Comparison of ENCODE assay signal across 24 cellular contexts in genomic region chr16:85511938-85512551, GRCh38.
DNase-seq lines count a peak whose midpoint lies in the region; ATAC-seq, FAIRE-seq and TF ChIP-seq lines count a peak whose summit lies in the region.
"Had no signal": no experiment of that assay in that cellular context is flagged by ENCODE, and none has a peak within 500 bp of the region (broad histone marks: within the 10 kb centered on the region; RNA-seq: fewer than 3 reads in every experiment).

No MANE protein-coding gene starts in this region.

- peak overlapping the region; percentile 67 for H3K23ac ChIP-seq in neuronal stem cell (ENCODE audit: low read depth, low read length, poor library complexity)

- in situ Hi-C loops in HepG2 (cut with HindIII; ENCODE audit: extremely low pct_ligation_motif_present, low pct_unique_long_range_greater_than_20kb): no loop called here

- peak overlapping the region; percentile 76 for H2AK5ac ChIP-seq in neuronal stem cell (ENCODE audit: low read depth, low read length)

- H2BK5ac ChIP-seq in neuronal stem cell (ENCODE audit: low read length): peak overlapping the region; percentile 77

- peaks cover 2% of the 10 kb centered on the region for H3K79me1 ChIP-seq in neuronal stem cell (ENCODE audit: low read depth, low read length)

- H3K27ac ChIP-seq in HepG2 (ENCODE audit: extremely low read length, insufficient read depth, low read length) (no peak overlapping the region), right lobe of liver (no peak overlapping the region), neuronal stem cell (replicated peaks; ENCODE audit: low read length) (no peak overlapping the region)

- H3K27ac Mint-ChIP-seq in glutamatergic neuron (ENCODE audit: unreplicated experiment): peak overlapping the region; percentile 43
- H3K27ac Mint-ChIP-seq: CD4-positive, alpha-beta T cell had no signal

- no peak for FAIRE-seq in HepG2 (lab: Jason Lieb, UNC)
- FAIRE-seq: GM18507, H54 had no signal

- TF ChIP-seq RAD21 in HepG2 (CRISPR knock-in tag; IDR thresholded peaks at IDR 0.05): no peak

- no peaks in the 10 kb centered on the region for H3K79me2 ChIP-seq in HepG2 (ENCODE audit: insufficient read depth, low read length)

- H3K9me3 Mint-ChIP-seq in glutamatergic neuron (ENCODE audit: unreplicated experiment): peaks cover 11% of the 10 kb centered on the region
- H3K9me3 Mint-ChIP-seq: CD4-positive, alpha-beta T cell had no signal

- BruUV-seq in HepG2 (replicated peaks; lab: Mats Ljungman, UMichigan): no TSS peak

- H4K91ac ChIP-seq in neuronal stem cell (ENCODE audit: low read depth, low read length, poor library complexity): no peak overlapping the region

- no peaks in the 10 kb centered on the region for H4K20me1 ChIP-seq in HepG2 (ENCODE audit: insufficient read depth, low read length)

- peak overlapping the region; percentile 77 for H2BK120ac ChIP-seq in neuronal stem cell (ENCODE audit: low read depth, low read length)

- ATAC-seq in HepG2: no peak
- no peak for ATAC-seq in right lobe of liver
- ATAC-seq: Panc1 had no signal

- no peak overlapping the region for H3K14ac ChIP-seq in neuronal stem cell (ENCODE audit: low read length)

- H3K36me3 Mint-ChIP-seq in glutamatergic neuron (ENCODE audit: unreplicated experiment): no peaks in the 10 kb centered on the region

- H3K4ac ChIP-seq in neuronal stem cell (ENCODE audit: low read length): no peak overlapping the region

- peak overlapping the region; percentile 71 for H2BK15ac ChIP-seq in neuronal stem cell (ENCODE audit: low read length)

- H4K8ac ChIP-seq in neuronal stem cell (ENCODE audit: low read depth, low read length): peak overlapping the region; percentile 23

- intact Hi-C loops in HepG2 (cut with micrococcal nuclease; ENCODE audit: unreplicated experiment) (no loop called here), right lobe of liver (cut with DNase I) (no loop called here)

- no peak overlapping the region for H2BK12ac ChIP-seq in neuronal stem cell (ENCODE audit: low read length)

- H3K36me3 ChIP-seq in HepG2 (replicated peaks in 1 of 2; ENCODE audit: control insufficient read depth in 1 of 2, insufficient read depth in 2 of 2, low read length in 2 of 2): no peaks in the 10 kb centered on the region
- H3K36me3 ChIP-seq in right lobe of liver: no peaks in the 10 kb centered on the region
- H3K36me3 ChIP-seq in neuronal stem cell (replicated peaks in 1 of 2; ENCODE audit: control insufficient read depth in 2 of 2, insufficient read depth in 2 of 2, low read length in 2 of 2): no peaks in the 10 kb centered on the region

- POLR2A ChIA-PET in HepG2 (lab: Yijun Ruan, JAX): interaction anchor here (0.9 to 2.8 kb wide), 5 partner anchors 12 to 23 kb away, joined by 3 to 10 read pairs (median 6); no protein-coding TSS in a partner anchor

- DNase-seq in HepG2 (ENCODE audit: low spot score) (no peak), right lobe of liver (no peak), glutamatergic neuron (no peak), neuronal stem cell (ENCODE audit: low spot score) (no peak)
- DNase-seq in activated CD4-positive, alpha-beta T cell treated with anti-CD3 and anti-CD28 coated beads for 4 hours: no peak
- DNase-seq in activated CD4-positive, alpha-beta T cell treated with anti-CD3 and anti-CD28 coated beads, Interleukin-2, amount 50 U/mL, for 1 hour: no peak
- no peak for DNase-seq in NK-92 treated with Interleukin-12 subunit alpha and Interleukin-12 subunit beta, amount 100 ng/mL, for 24 hours (lab: John Stamatoyannopoulos, UW)
- DNase-seq: CD4-positive, alpha-beta T cell; COR-L47; DMS53; NCI-H1092 treated with DMSO at 0.1 percent for 48 hours; NCI-H1436; NCI-H187; NCI-H2081 treated with DMSO at 0.1 percent for 48 hours; NCI-H2171; NCI-H226; NCI-H526; NCI-H82; SIG-M5; SK-N-SH; SW 1271 had no signal

- peaks cover 52% of the 10 kb centered on the region for H3K4me1 ChIP-seq in HepG2 (ENCODE audit: insufficient read depth, low read length)
- H3K4me1 ChIP-seq in right lobe of liver: peaks cover 0 to 27% (median 8%) of the 10 kb centered on the region in 4 donors
- peaks cover 32 to 50% of the 10 kb centered on the region in 2 donors for H3K4me1 ChIP-seq in neuronal stem cell (ENCODE audit: control insufficient read depth in 2 of 2, insufficient read depth in 1 of 2, low read depth in 1 of 2, low read length in 2 of 2)

- no peak overlapping the region for H3K4me3 Mint-ChIP-seq in glutamatergic neuron (ENCODE audit: unreplicated experiment)
- H3K4me3 Mint-ChIP-seq: CD4-positive, alpha-beta T cell had no signal

- H3K4me3 ChIP-seq in HepG2 (replicated peaks in 1 of 3; ENCODE audit: insufficient read depth in 1 of 3, low read depth in 2 of 3, low read length in 3 of 3) (no peak overlapping the region), right lobe of liver (no peak overlapping the region), neuronal stem cell (ENCODE audit: low read length in 2 of 2) (no peak overlapping the region)

- H3K18ac ChIP-seq in neuronal stem cell (ENCODE audit: low read length): peak overlapping the region; percentile 82

- H3K27me3 Mint-ChIP-seq in glutamatergic neuron (ENCODE audit: unreplicated experiment): peaks cover 15% of the 10 kb centered on the region
- H3K27me3 Mint-ChIP-seq: CD4-positive, alpha-beta T cell had no signal

- TF ChIP-seq EP300 in HepG2 (IDR thresholded peaks at IDR 0.05; ENCODE audit: low read depth in 2 of 2, low read length in 2 of 2) (no peak), HepG2 (CRISPR knock-in tag; IDR thresholded peaks at IDR 0.05; ENCODE audit: borderline replicate concordance) (no peak)

- CTCF ChIA-PET in HepG2 (lab: Yijun Ruan, JAX; ENCODE audit: low intra/inter-chr PET ratio, low total read pairs): no interaction called here

- no peaks in the 10 kb centered on the region for H3K9me3 ChIP-seq in HepG2 (ENCODE audit: low read length)
- H3K9me3 ChIP-seq in right lobe of liver: no peaks in the 10 kb centered on the region
- no peaks in the 10 kb centered on the region for H3K9me3 ChIP-seq in neuronal stem cell (replicated peaks in 1 of 2; ENCODE audit: control insufficient read depth in 2 of 2, insufficient read depth in 1 of 2, low read depth in 1 of 2, low read length in 2 of 2)
- H3K9me3 ChIP-seq: SK-N-SH had no signal

- no peak for TF ChIP-seq CTCF in HepG2 (CRISPR knock-in tag; IDR thresholded peaks at IDR 0.05)
- TF ChIP-seq CTCF in right lobe of liver (IDR thresholded peaks at IDR 0.05): no peak
- TF ChIP-seq CTCF in glutamatergic neuron (IDR thresholded peaks at IDR 0.05; ENCODE audit: partially characterized antibody, unreplicated experiment): no peak

- H3K9ac ChIP-seq in HepG2 (ENCODE audit: insufficient read depth, low read depth, low read length) (no peak overlapping the region), neuronal stem cell (ENCODE audit: low read depth, low read length, poor library complexity) (no peak overlapping the region)
- H3K9ac ChIP-seq: SK-N-SH had no signal

- TF ChIP-seq POLR2A in HepG2 (IDR thresholded peaks at IDR 0.05; ENCODE audit: insufficient read depth in 1 of 2, low read depth in 2 of 2, low read length in 2 of 2) (no peak), right lobe of liver (IDR thresholded peaks at IDR 0.05) (no peak)

- WGBS in HepG2 (ENCODE audit: low lambda C conversion rate): 83% methylated on average over 14 of the region's 17 CpGs
- WGBS in right lobe of liver (ENCODE audit: insufficient coverage, low coverage, low lambda C conversion rate, missing lambda C conversion rate): 75% methylated on average over 4 of the region's 17 CpGs
- no CpG with 5 or more reads among the region's 17 CpGs for WGBS in neuronal stem cell (ENCODE audit: extremely low coverage in 2 of 2, insufficient read length in 2 of 2, insufficient replicate concordance in 1 of 2), 2 donors

- H2AFZ ChIP-seq in HepG2 (ENCODE audit: low read length) (no peak overlapping the region), neuronal stem cell (ENCODE audit: low read length) (no peak overlapping the region)

- no peak overlapping the region for H3K4me2 ChIP-seq in HepG2 (ENCODE audit: low read depth, low read length)
- no peak overlapping the region for H3K4me2 ChIP-seq in neuronal stem cell (ENCODE audit: insufficient read depth, low read length, poor library complexity, severe bottlenecking)
- H3K4me2 ChIP-seq: SK-N-SH had no signal

- H3K27me3 ChIP-seq in HepG2 (ENCODE audit: control insufficient read depth in 1 of 2, insufficient read depth in 2 of 2, low read length in 2 of 2) (no peaks in the 10 kb centered on the region), right lobe of liver (no peaks in the 10 kb centered on the region), neuronal stem cell (ENCODE audit: control insufficient read depth in 3 of 3, insufficient read depth in 3 of 3, low read depth in 1 of 3, low read length in 3 of 3) (no peaks in the 10 kb centered on the region)

- H3K4me1 Mint-ChIP-seq in glutamatergic neuron (ENCODE audit: low read depth, unreplicated experiment): peaks cover 42% of the 10 kb centered on the region

TF ChIP-seq in HepG2, 621 proteins besides CTCF, POLR2A, EP300 and RAD21:
- TF ChIP-seq ZNF577 (CRISPR knock-in tag; IDR thresholded peaks at IDR 0.05; ENCODE audit: borderline replicate concordance, low read depth): no peak
- no peak for TF ChIP-seq SIN3A (IDR thresholded peaks at IDR 0.05; ENCODE audit: borderline replicate concordance, low read depth, low read length)
- TF ChIP-seq, protein P1, sequence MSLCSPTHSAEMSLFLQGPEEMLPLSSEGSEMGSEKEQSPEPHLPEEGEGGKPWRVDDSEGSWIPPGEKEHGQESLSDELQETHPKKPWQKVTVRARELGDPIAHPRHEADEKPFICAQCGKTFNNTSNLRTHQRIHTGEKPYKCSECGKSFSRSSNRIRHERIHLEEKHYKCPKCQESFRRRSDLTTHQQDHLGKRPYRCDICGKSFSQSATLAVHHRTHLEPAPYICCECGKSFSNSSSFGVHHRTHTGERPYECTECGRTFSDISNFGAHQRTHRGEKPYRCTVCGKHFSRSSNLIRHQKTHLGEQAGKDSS (CRISPR knock-in tag; IDR thresholded peaks at IDR 0.05; ENCODE audit: borderline replicate concordance, low read depth): peak; percentile 99
- no peak for TF ChIP-seq ZNF383 (CRISPR knock-in tag; IDR thresholded peaks at IDR 0.05; ENCODE audit: borderline replicate concordance)
- no peak for TF ChIP-seq GFI1 (CRISPR knock-in tag; IDR thresholded peaks at IDR 0.05; ENCODE audit: borderline replicate concordance)
TF ChIP-seq in HepG2: peak in this region for 1.
